In the genomic region with DNA sequence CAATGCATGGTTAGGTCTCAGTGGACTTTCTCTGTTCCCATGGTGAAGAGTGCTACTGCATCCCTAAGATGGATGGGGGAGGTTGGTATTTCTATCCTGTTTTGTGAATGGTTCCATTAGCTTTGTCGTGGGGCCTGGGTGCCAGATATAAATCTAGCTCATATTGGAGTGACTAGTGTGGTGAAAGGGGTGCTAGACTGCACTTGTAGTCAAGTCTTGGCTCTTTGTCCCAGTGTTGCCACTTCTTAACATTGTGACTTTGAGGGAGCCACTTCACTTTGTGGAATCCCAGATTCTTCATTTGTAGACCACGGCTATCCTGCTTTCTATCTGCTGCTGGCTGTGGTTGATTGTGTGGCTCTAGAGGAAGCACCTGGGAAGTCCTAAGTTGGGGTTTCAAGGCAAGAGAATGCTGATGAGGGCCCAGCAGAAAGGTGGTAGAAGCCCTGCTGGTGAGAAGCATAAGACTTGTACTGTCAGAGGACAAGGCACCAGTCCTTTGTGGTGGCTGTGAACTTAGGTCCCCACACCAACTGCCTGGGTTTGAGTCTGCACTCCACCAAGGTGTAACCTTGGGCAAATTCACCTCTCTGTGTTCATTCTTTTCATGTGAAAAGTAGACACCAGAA, we compare ENCODE assay signal across 1 cellular context.
TF ChIP-seq lines count a peak whose summit lies in the region.

No MANE protein-coding gene starts in this region.

TF ChIP-seq in WTC11, 78 proteins besides CTCF, POLR2A, EP300 and RAD21 (continued from another document):
- TF ChIP-seq ZNF671 (CRISPR knock-in tag; IDR thresholded peaks at IDR 0.05) (no peak), EMX1 (CRISPR knock-in tag; IDR thresholded peaks at IDR 0.05) (no peak), JAZF1 (CRISPR knock-in tag; IDR thresholded peaks at IDR 0.05) (no peak)
- TF ChIP-seq, protein P1, sequence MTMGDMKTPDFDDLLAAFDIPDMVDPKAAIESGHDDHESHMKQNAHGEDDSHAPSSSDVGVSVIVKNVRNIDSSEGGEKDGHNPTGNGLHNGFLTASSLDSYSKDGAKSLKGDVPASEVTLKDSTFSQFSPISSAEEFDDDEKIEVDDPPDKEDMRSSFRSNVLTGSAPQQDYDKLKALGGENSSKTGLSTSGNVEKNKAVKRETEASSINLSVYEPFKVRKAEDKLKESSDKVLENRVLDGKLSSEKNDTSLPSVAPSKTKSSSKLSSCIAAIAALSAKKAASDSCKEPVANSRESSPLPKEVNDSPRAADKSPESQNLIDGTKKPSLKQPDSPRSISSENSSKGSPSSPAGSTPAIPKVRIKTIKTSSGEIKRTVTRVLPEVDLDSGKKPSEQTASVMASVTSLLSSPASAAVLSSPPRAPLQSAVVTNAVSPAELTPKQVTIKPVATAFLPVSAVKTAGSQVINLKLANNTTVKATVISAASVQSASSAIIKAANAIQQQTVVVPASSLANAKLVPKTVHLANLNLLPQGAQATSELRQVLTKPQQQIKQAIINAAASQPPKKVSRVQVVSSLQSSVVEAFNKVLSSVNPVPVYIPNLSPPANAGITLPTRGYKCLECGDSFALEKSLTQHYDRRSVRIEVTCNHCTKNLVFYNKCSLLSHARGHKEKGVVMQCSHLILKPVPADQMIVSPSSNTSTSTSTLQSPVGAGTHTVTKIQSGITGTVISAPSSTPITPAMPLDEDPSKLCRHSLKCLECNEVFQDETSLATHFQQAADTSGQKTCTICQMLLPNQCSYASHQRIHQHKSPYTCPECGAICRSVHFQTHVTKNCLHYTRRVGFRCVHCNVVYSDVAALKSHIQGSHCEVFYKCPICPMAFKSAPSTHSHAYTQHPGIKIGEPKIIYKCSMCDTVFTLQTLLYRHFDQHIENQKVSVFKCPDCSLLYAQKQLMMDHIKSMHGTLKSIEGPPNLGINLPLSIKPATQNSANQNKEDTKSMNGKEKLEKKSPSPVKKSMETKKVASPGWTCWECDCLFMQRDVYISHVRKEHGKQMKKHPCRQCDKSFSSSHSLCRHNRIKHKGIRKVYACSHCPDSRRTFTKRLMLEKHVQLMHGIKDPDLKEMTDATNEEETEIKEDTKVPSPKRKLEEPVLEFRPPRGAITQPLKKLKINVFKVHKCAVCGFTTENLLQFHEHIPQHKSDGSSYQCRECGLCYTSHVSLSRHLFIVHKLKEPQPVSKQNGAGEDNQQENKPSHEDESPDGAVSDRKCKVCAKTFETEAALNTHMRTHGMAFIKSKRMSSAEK (CRISPR knock-in tag; IDR thresholded peaks at IDR 0.05; ENCODE audit: borderline replicate concordance) = no peak
